Comparison of ENCODE assay signal across 19 cellular contexts in genomic region chr4:100843897-100844296, GRCh38.
DNase-seq lines count a peak whose midpoint lies in the region; ATAC-seq and TF ChIP-seq lines count a peak whose summit lies in the region.
"Had no signal": no experiment of that assay in that cellular context is flagged by ENCODE, and none has a peak within 500 bp of the region (broad histone marks: within the 10 kb centered on the region; RNA-seq: fewer than 3 reads in every experiment).

No MANE protein-coding gene starts in this region.

- intact Hi-C loops in natural killer cell (cut with micrococcal nuclease) = no loop called here

- H3K4me1 Mint-ChIP-seq in natural killer cell = no peaks in the 10 kb centered on the region
- H3K4me1 Mint-ChIP-seq: activated B cell treated with CpG ODN at 0.5 μM for 24 hours, memory B cell had no signal

- H3K4me3 Mint-ChIP-seq in natural killer cell = no peak overlapping the region
- H3K4me3 Mint-ChIP-seq: activated B cell treated with CpG ODN at 0.5 μM for 24 hours; memory B cell; natural killer cell treated with Interleukin-12 subunit alpha and Interleukin-12 subunit beta and Interleukin-15 and Interleukin-18, amount 100 ng/mL, for 72 hours had no signal

- no peak for TF ChIP-seq CTCF in fibroblast of mammary gland (conservative IDR thresholded peaks at IDR 0.05; ENCODE audit: control insufficient read depth, insufficient read depth, low read depth, low read length)
- no peak for TF ChIP-seq CTCF in natural killer cell (IDR thresholded peaks at IDR 0.05)

- DNase-seq in fibroblast of mammary gland (ENCODE audit: low read depth) (peak; percentile 25), NCI-H1694 (lab: John Stamatoyannopoulos, UW) (no peak), islet precursor cell (no peak), natural killer cell (no peak)
- no peak for DNase-seq in effector CD4-positive, alpha-beta T cell
- DNase-seq: activated B cell treated with CpG ODN at 0.5 μM for 24 hours; activated effector memory CD4-positive, alpha-beta T cell treated with Interleukin-2 at 50 U/mL for 16 hours; aorta; BE2C; cortex of kidney; NCI-H1436 treated with DMSO at 0.1 percent for 48 hours; NCI-H446; SHP77; stomach had no signal

- no peaks in the 10 kb centered on the region for H3K36me3 Mint-ChIP-seq in natural killer cell
- H3K36me3 Mint-ChIP-seq: memory B cell; natural killer cell treated with Interleukin-12 subunit alpha and Interleukin-12 subunit beta and Interleukin-15 and Interleukin-18, amount 100 ng/mL, for 72 hours had no signal

- H3K27ac Mint-ChIP-seq in natural killer cell = no peak overlapping the region
- H3K27ac Mint-ChIP-seq: activated B cell treated with CpG ODN at 0.5 μM for 24 hours; memory B cell; natural killer cell treated with Interleukin-12 subunit alpha and Interleukin-12 subunit beta and Interleukin-15 and Interleukin-18, amount 100 ng/mL, for 72 hours had no signal

- peaks cover 0 to 3% of the 10 kb centered on the region in 2 donors for H3K9me3 Mint-ChIP-seq in natural killer cell
- H3K9me3 Mint-ChIP-seq: activated B cell treated with CpG ODN at 0.5 μM for 24 hours, memory B cell had no signal

- peaks cover 4 to 30% of the 10 kb centered on the region in 2 donors for H3K27me3 Mint-ChIP-seq in natural killer cell (ENCODE audit: low read depth in 2 of 2)

- no peak overlapping the region for H3K4me3 ChIP-seq in fibroblast of mammary gland (ENCODE audit: control insufficient read depth, low read depth, low read length)
- H3K4me3 ChIP-seq: stomach had no signal

- peak; percentile 74 for ATAC-seq in GM18858 (IDR thresholded peaks at IDR 0.05; ENCODE audit: unreplicated experiment)
- ATAC-seq in GM21619 (IDR thresholded peaks at IDR 0.05; ENCODE audit: unreplicated experiment) = peak; percentile 68
- peak; percentile 66 for ATAC-seq in HG03159 (IDR thresholded peaks at IDR 0.05; ENCODE audit: unreplicated experiment)
- ATAC-seq in natural killer cell = no peak
- ATAC-seq: natural killer cell treated with Interleukin-12 subunit alpha and Interleukin-12 subunit beta and Interleukin-15 and Interleukin-18, amount 100 ng/mL, for 72 hours had no signal

Comparison
In these comparisons a context has a peak if more than half of its experiments do, and no peak if none do; other contexts are left out.
1. ATAC-seq: peak in GM18858 (single experiment), GM21619 (single experiment) and HG03159 (single experiment); none in natural killer cell (0 of 3).